8 cellular contexts compared by ENCODE assay signal in genomic region chr9:88534456-88535225, GRCh38. TPM values are rescaled to one million over a fixed set of nuclear protein-coding genes. Genes with fewer than 3 reads are reported as not detected.
DNase-seq lines count a peak whose midpoint lies in the region; ATAC-seq and TF ChIP-seq lines count a peak whose summit lies in the region.

TSS of gene NXNL2 (plus strand) at chr9:88535178. CDS start at chr9:88535435, 257 bp downstream.

- no peak for DNase-seq in AG04449 (ENCODE audit: low read depth, low spot score)
- peak; percentile 49 for DNase-seq in HS-5 (ENCODE audit: low read depth)
- DNase-seq in activated CD4-positive, alpha-beta memory T cell treated with anti-CD3 and anti-CD28 coated beads, Interleukin-2, amount 10 ng/mL, durations not matched to agents 7 days and 5 days: peak; percentile 41
- DNase-seq in epithelial cell of esophagus (ENCODE audit: low read depth): peak; percentile 86
- DNase-seq in stomach: peak; percentile 77

- H3K4me3 ChIP-seq in AG04449 (ENCODE audit: low read depth, low read length) (peak within 1 kb of the TSS; percentile 71), epithelial cell of esophagus (ENCODE audit: low read length) (peak within 1 kb of the TSS; percentile 52), mononuclear cell (ENCODE audit: low read length) (peak within 1 kb of the TSS; percentile 27), stomach (peak within 1 kb of the TSS; percentile 47 to 59 (median 56))

- TF ChIP-seq CTCF in AG04449 (IDR thresholded peaks at IDR 0.05; ENCODE audit: insufficient read depth, low read length, missing control alignments) (no peak), epithelial cell of esophagus (IDR thresholded peaks at IDR 0.05; ENCODE audit: insufficient read depth, low read depth, low read length, missing control alignments) (no peak), stomach (IDR thresholded peaks at IDR 0.05) (no peak)

- H3K27ac ChIP-seq in stomach: peak within 1 kb of the TSS in 4 of 5 donors; percentile 49 to 73 (median 68)

- no peak within 1 kb of the TSS for H3K27ac Mint-ChIP-seq in activated CD4-positive, alpha-beta memory T cell treated with anti-CD3 and anti-CD28 coated beads, Interleukin-2, amount 10 ng/mL, durations not matched to agents 7 days and 5 days

- peaks cover 50% of the 10 kb centered on the region for H3K27me3 Mint-ChIP-seq in activated CD4-positive, alpha-beta memory T cell treated with anti-CD3 and anti-CD28 coated beads, Interleukin-2, amount 10 ng/mL, durations not matched to agents 7 days and 5 days

- no peak for TF ChIP-seq EP300 in stomach (IDR thresholded peaks at IDR 0.05)

- no peaks in the 10 kb centered on the region for H3K36me3 Mint-ChIP-seq in activated CD4-positive, alpha-beta memory T cell treated with anti-CD3 and anti-CD28 coated beads, Interleukin-2, amount 10 ng/mL, durations not matched to agents 7 days and 5 days (ENCODE audit: low read depth)

- H3K4me1 ChIP-seq in mononuclear cell (ENCODE audit: insufficient read depth, low read length) (peaks cover 21% of the 10 kb centered on the region), stomach (peaks cover 11 to 66% (median 40%) of the 10 kb centered on the region in 4 donors)

- WGBS in stomach, 5 donors: 1 to 3% (median 2%) methylated on average over 39 to 61 of the region's 62 CpGs

- CTCF ChIA-PET in AG04449 (lab: Yijun Ruan, JAX): interaction anchor here (1.0 to 3.2 kb wide), 3 partner anchors 44 to 138 kb away, joined by 3 to 12 read pairs (median 6); no protein-coding TSS in a partner anchor
- CTCF ChIA-PET in activated CD4-positive, alpha-beta memory T cell treated with anti-CD3 and anti-CD28 coated beads, Interleukin-2, amount 10 ng/mL, durations not matched to agents 7 days and 5 days (lab: Charles Lee): no interaction called here

- intact Hi-C loops in stomach (cut with DNase I; ENCODE audit: low total_unique reads): no loop called here

- no peak for TF ChIP-seq POLR2A in stomach (IDR thresholded peaks at IDR 0.05)

- peaks cover 16% of the 10 kb centered on the region for H3K4me1 Mint-ChIP-seq in activated CD4-positive, alpha-beta memory T cell treated with anti-CD3 and anti-CD28 coated beads, Interleukin-2, amount 10 ng/mL, durations not matched to agents 7 days and 5 days

- H3K36me3 ChIP-seq in stomach: no peaks in the 10 kb centered on the region

- peak within 1 kb of the TSS; percentile 13 for H3K4me3 Mint-ChIP-seq in activated CD4-positive, alpha-beta memory T cell treated with anti-CD3 and anti-CD28 coated beads, Interleukin-2, amount 10 ng/mL, durations not matched to agents 7 days and 5 days

- H3K9me3 Mint-ChIP-seq in activated CD4-positive, alpha-beta memory T cell treated with anti-CD3 and anti-CD28 coated beads, Interleukin-2, amount 10 ng/mL, durations not matched to agents 7 days and 5 days: no peaks in the 10 kb centered on the region

- H3K27me3 ChIP-seq in mononuclear cell (ENCODE audit: insufficient read depth, low read length) (peaks cover 20% of the 10 kb centered on the region), stomach (peaks cover 0 to 61% (median 21%) of the 10 kb centered on the region in 3 donors)

- no peak for ATAC-seq in HG02798 (IDR thresholded peaks at IDR 0.05; ENCODE audit: poor library complexity, unreplicated experiment)
- no peak for ATAC-seq in GM19023 (IDR thresholded peaks at IDR 0.05; ENCODE audit: unreplicated experiment)

- POLR2A ChIA-PET in AG04449 (lab: Yijun Ruan, JAX): interaction anchor here (0.6 to 1.1 kb wide), 3 partner anchors 56 to 935 kb away, joined by 3 to 4 read pairs (median 3); no protein-coding TSS in a partner anchor
- POLR2A ChIA-PET in activated CD4-positive, alpha-beta memory T cell treated with anti-CD3 and anti-CD28 coated beads, Interleukin-2, amount 10 ng/mL, durations not matched to agents 7 days and 5 days (lab: Charles Lee): no interaction called here

- H3K9me3 ChIP-seq in mononuclear cell (ENCODE audit: low read depth, low read length) (no peaks in the 10 kb centered on the region), stomach (no peaks in the 10 kb centered on the region)

RNA-seq across cellular contexts. Expression of gene NXNL2, which starts in this region (rescaled TPM):
- not detected for total RNA-seq in activated CD4-positive, alpha-beta memory T cell treated with anti-CD3 and anti-CD28 coated beads, Interleukin-2, amount 10 ng/mL, durations not matched to agents 7 days and 5 days
- not detected for total RNA-seq in mononuclear cell
- total RNA-seq in stomach: not detected
- 1 to 10 TPM in 1 of 3 donors, under 1 TPM in 1, not detected in 1; 0.43 to 1.1 TPM for polyA plus RNA-seq in stomach

Comparison
In these comparisons a context has a peak if more than half of its experiments do, and no peak if none do; other contexts are left out.
1. Peak in DNase-seq in activated CD4-positive, alpha-beta memory T cell treated with anti-CD3 and anti-CD28 coated beads, Interleukin-2, amount 10 ng/mL, durations not matched to agents 7 days and 5 days; RNA of the gene not detected or under 1 TPM.